ENCODE assay signal across 24 cellular contexts in genomic region chr10:75773813-75774547, GRCh38.
DNase-seq lines count a peak whose midpoint lies in the region; ATAC-seq, FAIRE-seq and TF ChIP-seq lines count a peak whose summit lies in the region.
"Had no signal": no experiment of that assay in that cellular context is flagged by ENCODE, and none has a peak within 500 bp of the region (broad histone marks: within the 10 kb centered on the region; RNA-seq: fewer than 3 reads in every experiment).

No MANE protein-coding gene starts in this region.

- H3K4ac ChIP-seq in H9 (ENCODE audit: low read depth, low read length) = no peak overlapping the region

- no peaks in the 10 kb centered on the region for H3K36me3 ChIP-seq in GM12878 (ENCODE audit: control insufficient read depth in 2 of 2, insufficient read depth in 2 of 2, low read length in 1 of 2)
- no peaks in the 10 kb centered on the region for H3K36me3 ChIP-seq in subcutaneous abdominal adipose tissue (ENCODE audit: control insufficient read depth in 5 of 5, insufficient read depth in 5 of 5, low read length in 5 of 5)
- H3K36me3 ChIP-seq: BLaER1, SJSA1 had no signal

- no peak for TF ChIP-seq POLR2A in GM12878 (IDR thresholded peaks at IDR 0.05; ENCODE audit: low read depth, low read length)

- no peak overlapping the region for H4K8ac ChIP-seq in H9 (replicated peaks; ENCODE audit: insufficient read length, low read depth, low read length)

- no peak overlapping the region for H2BK20ac ChIP-seq in H9 (ENCODE audit: low read depth, low read length, poor library complexity, severe bottlenecking)

- no peak for DNase-seq in activated T-cell treated with anti-CD3 and anti-CD28 coated beads, Interleukin-2, amount 50 U/mL, for 24 hours
- DNase-seq in activated T-cell treated with anti-CD3 and anti-CD28 coated beads for 4 hours = no peak
- no peak for DNase-seq in GM12878 (ENCODE audit: low read depth, low spot score)
- no peak for DNase-seq in immature natural killer cell
- DNase-seq in H9 = no peak
- no peak for DNase-seq in OCI-M2 (lab: John Stamatoyannopoulos, UW; ENCODE audit: unreplicated experiment)
- no peak for DNase-seq in DMS 273 (lab: John Stamatoyannopoulos, UW; ENCODE audit: unreplicated experiment)
- DNase-seq: activated CD4-positive, alpha-beta memory T cell treated with anti-CD3 and anti-CD28 coated beads for 36 hours; activated naive CD4-positive, alpha-beta T cell treated with anti-CD3 and anti-CD28 coated beads, Interleukin-2, amount 50 U/mL, for 16 hours; activated T-cell treated with anti-CD3 and anti-CD28 coated beads, Interleukin-2, amount 50 U/mL, for 4 hours; DMS 273 treated with DMSO at 0.1 percent for 48 hours; left ventricle myocardium superior; NCI-H1436 treated with DMSO at 0.1 percent for 48 hours; NCI-H2171 treated with DMSO at 0.1 percent for 48 hours; NCI-H82; nucleus accumbens; stimulated activated naive CD4-positive, alpha-beta T cell; trophoblast cell had no signal

- H3K18ac ChIP-seq in H9 (ENCODE audit: insufficient read length, low read depth, low read length) = no peak overlapping the region

- H2BK15ac ChIP-seq in H9 (ENCODE audit: low read depth, low read length) = no peak overlapping the region

- H3K79me2 ChIP-seq in GM12878 (ENCODE audit: control insufficient read depth, insufficient read depth, low read length) (no peaks in the 10 kb centered on the region), H9 (ENCODE audit: insufficient read depth, low read length) (no peaks in the 10 kb centered on the region)

- no peak for TF ChIP-seq RAD21 in GM12878 (IDR thresholded peaks at IDR 0.05; ENCODE audit: insufficient read depth, low read depth, low read length)

- H3K27me3 ChIP-seq in GM12878 (replicated peaks in 1 of 2; ENCODE audit: control insufficient read depth in 2 of 2, insufficient read depth in 2 of 2, low read length in 1 of 2) (no peaks in the 10 kb centered on the region; a peak in 1 of 4 replicates), subcutaneous abdominal adipose tissue (ENCODE audit: control insufficient read depth in 5 of 5, insufficient read depth in 4 of 5, low read length in 5 of 5) (peaks cover 0 to 4% (median 0%) of the 10 kb centered on the region in 5 donors), H9 (ENCODE audit: insufficient read depth, low read length) (no peaks in the 10 kb centered on the region)
- H3K27me3 ChIP-seq: BLaER1, SJSA1 had no signal

- WGBS in GM12878 (ENCODE audit: insufficient coverage, insufficient replicate concordance, low lambda C conversion rate, missing lambda C conversion rate) = 35% methylated on average over 2 of the region's 2 CpGs
- no CpG with 5 or more reads among the region's 2 CpGs for whole genome bisulfite sequencing in H9 (ENCODE audit: extremely low coverage, insufficient read length, low lambda C conversion rate)

- CTCF ChIA-PET in GM12878 (lab: Yijun Ruan, JAX) = interaction anchor here (0.8 to 1.4 kb wide), 2 partner anchors 10 to 17 kb away, joined by 3 read pairs; no protein-coding TSS in a partner anchor

- H4K91ac ChIP-seq in H9 (ENCODE audit: insufficient read length, low read depth, low read length) = no peak overlapping the region

- peaks cover 26% of the 10 kb centered on the region for H3K4me1 Mint-ChIP-seq in activated T-cell treated with anti-CD3 and anti-CD28 coated beads, Interleukin-2, amount 50 U/mL, for 24 hours (ENCODE audit: low read depth)
- H3K4me1 Mint-ChIP-seq in immature natural killer cell (peaks cover 25 to 31% of the 10 kb centered on the region in 2 donors), H9 (peaks cover 3 to 7% of the 10 kb centered on the region in 2 experiments; a peak in 2 of 4 replicates)

- H2BK12ac ChIP-seq in H9 (ENCODE audit: insufficient read length, low read depth, low read length) = no peak overlapping the region

- H3K4me1 ChIP-seq in GM12878 (ENCODE audit: control insufficient read depth, insufficient read depth, low read length) (peaks cover 4% of the 10 kb centered on the region; the same call in 1 of the 2 replicates), subcutaneous abdominal adipose tissue (ENCODE audit: control insufficient read depth in 5 of 5, insufficient read depth in 5 of 5, low read length in 5 of 5) (peaks cover 5 to 50% (median 39%) of the 10 kb centered on the region in 5 donors), H9 (ENCODE audit: insufficient read depth, low read length) (no peaks in the 10 kb centered on the region)
- H3K4me1 ChIP-seq: SJSA1 had no signal

- H3K4me2 ChIP-seq in GM12878 (ENCODE audit: control insufficient read depth, insufficient read depth) (no peak overlapping the region), H9 (ENCODE audit: insufficient read depth, insufficient read length, low read length) (no peak overlapping the region)
- H3K4me2 ChIP-seq: BLaER1 had no signal

- no peaks in the 10 kb centered on the region for H3K79me1 ChIP-seq in H9 (ENCODE audit: insufficient read depth, low read depth, low read length, poor library complexity, severe bottlenecking)

- SMC1A ChIA-PET in GM12878 (lab: Charles Lee; ENCODE audit: uncharacterized antibody, unreplicated experiment) = interaction anchor here (0.7 to 1.4 kb wide), 6 partner anchors 9 to 530 kb away, joined by 3 to 4 read pairs (median 3); no protein-coding TSS in a partner anchor

- H3K27ac Mint-ChIP-seq in activated T-cell treated with anti-CD3 and anti-CD28 coated beads, Interleukin-2, amount 50 U/mL, for 24 hours = peak overlapping the region; percentile 61
- peak overlapping the region in 5 of 6 donors; percentile 3 to 73 (median 37) for H3K27ac Mint-ChIP-seq in immature natural killer cell
- no peak overlapping the region for H3K27ac Mint-ChIP-seq in H9
- H3K27ac Mint-ChIP-seq: activated CD4-positive, alpha-beta memory T cell treated with anti-CD3 and anti-CD28 coated beads for 36 hours had no signal

- H3K23me2 ChIP-seq in H9 (ENCODE audit: insufficient read length, low read depth, low read length, poor library complexity, severe bottlenecking) = no peaks in the 10 kb centered on the region

- no peak overlapping the region for H3T11ph ChIP-seq in H9 (ENCODE audit: low read length)

- no peak overlapping the region for H3K23ac ChIP-seq in H9 (ENCODE audit: insufficient read length, low read depth, low read length)

- H2AFZ ChIP-seq in GM12878 (ENCODE audit: control insufficient read depth, low read depth, low read length) (no peak overlapping the region), H9 (ENCODE audit: low read length) (no peak overlapping the region)

- no peak overlapping the region for H3K9ac ChIP-seq in GM12878 (ENCODE audit: control insufficient read depth, insufficient read depth, low read length)
- H3K9ac ChIP-seq in subcutaneous abdominal adipose tissue (ENCODE audit: low read length in 5 of 5) = no peak overlapping the region
- H3K9ac ChIP-seq in H9 (ENCODE audit: extremely low read depth, insufficient read length, low read length) = no peak overlapping the region
- H3K9ac ChIP-seq: BLaER1 had no signal

- H4K20me1 ChIP-seq in GM12878 (ENCODE audit: control insufficient read depth, insufficient read depth) = no peaks in the 10 kb centered on the region; the same call in 1 of the 2 replicates
- no peaks in the 10 kb centered on the region for H4K20me1 ChIP-seq in H9 (ENCODE audit: control insufficient read depth, insufficient read depth, insufficient read length)
- H4K20me1 ChIP-seq: BLaER1 had no signal

- FAIRE-seq in GM12878 (lab: Jason Lieb, UNC) = no peak
- FAIRE-seq: endothelial cell of umbilical vein, G401.6, H1 had no signal

- no peak overlapping the region for H3K4me3 ChIP-seq in GM12878
- no peak overlapping the region for H3K4me3 ChIP-seq in subcutaneous abdominal adipose tissue (ENCODE audit: low read depth in 1 of 5, low read length in 5 of 5)
- H3K4me3 ChIP-seq: BLaER1, SJSA1 had no signal

- H2BK5ac ChIP-seq in H9 (ENCODE audit: insufficient read length, low read length) = no peak overlapping the region

- in situ Hi-C loops in GM12878 (cut with MboI) = no loop called here

- peak; percentile 36 for ATAC-seq in GM12878
- ATAC-seq: activated T-cell treated with anti-CD3 and anti-CD28 coated beads, Interleukin-2, amount 50 U/mL, for 4 hours had no signal

- intact Hi-C loops in GM12878 (cut with micrococcal nuclease; ENCODE audit: unreplicated experiment) = loop anchor here (5.0 kb wide), 2 partner anchors 162 to 372 kb away; partner anchors contain the start of gene ZNF503

- no peak for TF ChIP-seq CTCF in GM12878 (IDR thresholded peaks at IDR 0.05 in 2 of 3, conservative IDR thresholded peaks at IDR 0.05 in 1 of 3; ENCODE audit: control insufficient read depth in 2 of 3, extremely low read depth in 1 of 3, insufficient read depth in 1 of 3, low read depth in 3 of 3, low read length in 3 of 3)
- TF ChIP-seq CTCF in H9 (conservative IDR thresholded peaks at IDR 0.05) = no peak

- H4K5ac ChIP-seq in H9 (ENCODE audit: insufficient read length, low read depth, low read length) = no peak overlapping the region

- POLR2A ChIA-PET in GM12878 (lab: Charles Lee) = interaction anchor here (1.2 kb wide), 1 partner anchor 372 kb away, joined by 3 read pairs; the partner anchor contains the start of gene ZNF503

- RAD21 ChIA-PET in GM12878 (lab: Charles Lee; ENCODE audit: unreplicated experiment) = interaction anchor here (0.7 to 1.6 kb wide), 7 partner anchors 9 to 372 kb away, joined by 3 to 4 read pairs (median 4); partner anchors contain the start of gene ZNF503

- no peak overlapping the region for H2BK120ac ChIP-seq in H9 (ENCODE audit: low read depth, low read length, poor library complexity, severe bottlenecking)

- H3K36me3 Mint-ChIP-seq in activated T-cell treated with anti-CD3 and anti-CD28 coated beads, Interleukin-2, amount 50 U/mL, for 24 hours (ENCODE audit: low read depth) = no peaks in the 10 kb centered on the region
- H3K36me3 Mint-ChIP-seq in immature natural killer cell = peaks cover 0 to 3% (median 0%) of the 10 kb centered on the region in 3 donors
- H3K36me3 Mint-ChIP-seq in H9 (ENCODE audit: insufficient read depth in 1 of 3, low read depth in 3 of 3) = no peaks in the 10 kb centered on the region
- H3K36me3 Mint-ChIP-seq: activated CD4-positive, alpha-beta memory T cell treated with anti-CD3 and anti-CD28 coated beads for 36 hours had no signal

- H3K27ac ChIP-seq in GM12878 (ENCODE audit: control insufficient read depth, insufficient read depth) (no peak overlapping the region), subcutaneous abdominal adipose tissue (ENCODE audit: low read depth, low read length) (peak overlapping the region; percentile 32), H9 (ENCODE audit: insufficient read length, low read depth, low read length) (no peak overlapping the region)
- H3K27ac ChIP-seq: BLaER1, SJSA1 had no signal

- H3K4me3 Mint-ChIP-seq in activated T-cell treated with anti-CD3 and anti-CD28 coated beads, Interleukin-2, amount 50 U/mL, for 24 hours = no peak overlapping the region
- H3K4me3 Mint-ChIP-seq in immature natural killer cell (peak overlapping the region in 3 of 5 donors; percentile 43 to 77 (median 58)), H9 (no peak overlapping the region)
- H3K4me3 Mint-ChIP-seq: activated CD4-positive, alpha-beta memory T cell treated with anti-CD3 and anti-CD28 coated beads for 36 hours; activated T-cell treated with anti-CD3 and anti-CD28 coated beads, Interleukin-2, amount 50 U/mL, for 4 hours had no signal

- H3K9me3 ChIP-seq in GM12878 (replicated peaks; ENCODE audit: control insufficient read depth, insufficient read depth, low read length) = no peaks in the 10 kb centered on the region
- no peaks in the 10 kb centered on the region for H3K9me3 ChIP-seq in subcutaneous abdominal adipose tissue (ENCODE audit: control insufficient read depth in 5 of 5, low read length in 5 of 5)
- H3K9me3 ChIP-seq in H9 (ENCODE audit: control insufficient read depth, low read depth, low read length) = no peaks in the 10 kb centered on the region
- H3K9me3 ChIP-seq: BLaER1, SJSA1 had no signal

- no peak overlapping the region for H2AK5ac ChIP-seq in H9 (ENCODE audit: insufficient read length, low read length)

- no peak overlapping the region for H3K56ac ChIP-seq in H9 (ENCODE audit: insufficient read length, low read depth, low read length)

- BruUV-seq in GM12878 (replicated peaks; lab: Mats Ljungman, UMichigan) = no TSS peak

- H3K27me3 Mint-ChIP-seq in activated T-cell treated with anti-CD3 and anti-CD28 coated beads, Interleukin-2, amount 50 U/mL, for 24 hours = no peaks in the 10 kb centered on the region
- H3K27me3 Mint-ChIP-seq in immature natural killer cell (ENCODE audit: low read depth in 3 of 3) (peaks cover 0 to 7% (median 4%) of the 10 kb centered on the region in 3 donors), H9 (ENCODE audit: low read depth) (peaks cover 1% of the 10 kb centered on the region; the same call in 1 of the 2 replicates)
- H3K27me3 Mint-ChIP-seq: activated CD4-positive, alpha-beta memory T cell treated with anti-CD3 and anti-CD28 coated beads for 36 hours had no signal

- no peak overlapping the region for H3K14ac ChIP-seq in H9 (ENCODE audit: insufficient read depth, low read length)

- no peak for TF ChIP-seq EP300 in GM12878 (IDR thresholded peaks at IDR 0.05; ENCODE audit: borderline replicate concordance in 1 of 2, control insufficient read depth in 1 of 2, low read depth in 2 of 2, low read length in 2 of 2)

- H3K9me3 Mint-ChIP-seq in activated T-cell treated with anti-CD3 and anti-CD28 coated beads, Interleukin-2, amount 50 U/mL, for 24 hours = no peaks in the 10 kb centered on the region
- H3K9me3 Mint-ChIP-seq in immature natural killer cell (peaks cover 0 to 3% (median 0%) of the 10 kb centered on the region in 6 donors), H9 (no peaks in the 10 kb centered on the region)
- H3K9me3 Mint-ChIP-seq: activated CD4-positive, alpha-beta memory T cell treated with anti-CD3 and anti-CD28 coated beads for 36 hours; activated T-cell treated with anti-CD3 and anti-CD28 coated beads, Interleukin-2, amount 50 U/mL, for 4 hours had no signal

Comparison
In these comparisons a context has a peak if more than half of its experiments do, and no peak if none do; other contexts are left out.
1. H3K27ac Mint-ChIP-seq: peak in activated T-cell treated with anti-CD3 and anti-CD28 coated beads, Interleukin-2, amount 50 U/mL, for 24 hours (single experiment) and immature natural killer cell (5 of 6); none in H9 (0 of 3).
2. H3K4me3 Mint-ChIP-seq: peak in immature natural killer cell (3 of 5); none in activated T-cell treated with anti-CD3 and anti-CD28 coated beads, Interleukin-2, amount 50 U/mL, for 24 hours (single experiment) and H9 (0 of 2).